16 cellular contexts compared by ENCODE assay signal in the genomic region with DNA sequence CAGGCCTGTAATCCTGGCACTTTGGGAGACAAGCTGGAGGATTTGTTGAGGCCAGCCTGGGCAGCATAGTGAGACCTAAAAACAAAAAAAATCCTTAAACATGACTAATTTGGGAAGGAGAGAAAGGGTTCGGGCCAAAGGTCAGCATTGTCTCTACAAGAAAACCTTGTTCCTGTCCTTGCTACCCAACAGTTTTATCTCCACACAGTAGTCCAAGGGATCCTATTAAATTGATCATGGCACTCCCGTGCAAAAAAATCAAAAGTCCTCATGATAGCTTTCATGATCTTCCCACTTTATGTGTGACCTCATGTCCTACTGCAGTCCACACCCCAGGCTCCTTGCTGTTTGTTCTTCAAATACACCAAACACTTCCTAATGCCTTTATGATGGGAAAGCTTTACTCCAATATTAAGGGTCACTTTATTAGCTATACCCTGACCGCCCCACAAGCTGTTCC. TPM values are rescaled to one million over a fixed set of nuclear protein-coding genes. Genes with fewer than 3 reads are reported as not detected.
A peak's percentile ranks its signal among the peaks of the same experiment; 100 is the strongest.
DNase-seq lines count a peak whose midpoint lies in the region; ATAC-seq, FAIRE-seq and TF ChIP-seq lines count a peak whose summit lies in the region.
"Had no signal": no experiment of that assay in that cellular context is flagged by ENCODE, and none has a peak within 500 bp of the region (broad histone marks: within the 10 kb centered on the region; RNA-seq: fewer than 3 reads in every experiment).

No MANE protein-coding gene starts in this region.

- no peaks in the 10 kb centered on the region for H3K27me3 Mint-ChIP-seq in CD4-positive, alpha-beta T cell
- H3K27me3 Mint-ChIP-seq: activated naive CD8-positive, alpha-beta T cell treated with anti-CD3 and anti-CD28 coated beads, Interleukin-2, amount 10 ng/mL, durations not matched to agents 7 days and 5 days; CD4-positive, alpha-beta memory T cell had no signal

- intact Hi-C loops in CD4-positive, alpha-beta T cell (cut with DNase I, micrococcal nuclease), result no loop called here
- intact Hi-C loops in upper lobe of right lung (cut with DNase I), result no loop called here

- peaks cover 49% of the 10 kb centered on the region for H3K4me1 Mint-ChIP-seq in CD4-positive, alpha-beta T cell (ENCODE audit: low read depth)

- H3K4me1 ChIP-seq in upper lobe of right lung, result peaks cover 16% of the 10 kb centered on the region

- no peaks in the 10 kb centered on the region for H3K27me3 ChIP-seq in CD4-positive, alpha-beta T cell (ENCODE audit: control insufficient read depth, insufficient read depth, low read length)
- H3K27me3 ChIP-seq in upper lobe of right lung, result no peaks in the 10 kb centered on the region

- no peak overlapping the region for H3K27ac ChIP-seq in CD4-positive, alpha-beta T cell (ENCODE audit: low read depth, low read length)
- H3K27ac ChIP-seq in SK-N-MC (peak overlapping the region; percentile 50; the same call in 1 of the 2 replicates), upper lobe of right lung (no peak overlapping the region)
- H3K27ac ChIP-seq: parathyroid adenoma, thoracic aorta had no signal

- H3K9me3 ChIP-seq in CD4-positive, alpha-beta T cell (ENCODE audit: control insufficient read depth, low read length), result no peaks in the 10 kb centered on the region
- H3K9me3 ChIP-seq in SK-N-MC (ENCODE audit: low read depth, low read length) (no peaks in the 10 kb centered on the region), upper lobe of right lung (no peaks in the 10 kb centered on the region)
- H3K9me3 ChIP-seq: thoracic aorta had no signal

- H3K36me3 ChIP-seq in SK-N-MC (ENCODE audit: insufficient read depth, low read length) (peaks cover 27% of the 10 kb centered on the region), upper lobe of right lung (peaks cover 43% of the 10 kb centered on the region)
- H3K36me3 ChIP-seq: thoracic aorta had no signal

- peaks cover 55% of the 10 kb centered on the region for H3K36me3 Mint-ChIP-seq in CD4-positive, alpha-beta T cell (ENCODE audit: low read depth)

- TF ChIP-seq POLR2A in GM12892 (IDR thresholded peaks at IDR 0.05; ENCODE audit: low read depth, low read length), result peak; percentile 71

- ATAC-seq in CD4-positive, alpha-beta T cell (ENCODE audit: poor library complexity), result no peak
- no peak for ATAC-seq in left lobe of liver
- ATAC-seq in upper lobe of right lung, result no peak

- TF ChIP-seq CTCF in CD4-positive, alpha-beta T cell (IDR thresholded peaks at IDR 0.05), result no peak
- TF ChIP-seq CTCF in upper lobe of right lung (IDR thresholded peaks at IDR 0.05), result no peak

- CTCF ChIA-PET in CD4-positive, alpha-beta T cell (lab: Charles Lee), result no interaction called here

- peak overlapping the region; percentile 9 for H3K4me3 Mint-ChIP-seq in CD4-positive, alpha-beta T cell

- DNase-seq in CD4-positive, alpha-beta T cell, result no peak
- DNase-seq in GM12892 (ENCODE audit: insufficient read length) (no peak), SK-N-MC (ENCODE audit: low read depth, low spot score) (no peak), glomerular visceral epithelial cell (ENCODE audit: extremely low spot score) (peak; percentile 13), left lobe of liver (ENCODE audit: low spot score) (no peak), SK-N-DZ (ENCODE audit: low spot score) (no peak), upper lobe of right lung (no peak)
- DNase-seq in stimulated activated CD4-positive, alpha-beta T cell treated with anti-CD3 and anti-CD28 coated beads, Interleukin-4, amount 100 ng/mL, for 1 hour, result no peak
- DNase-seq: activated CD8-positive, alpha-beta memory T cell treated with anti-CD3 and anti-CD28 coated beads for 24 hours; activated naive CD8-positive, alpha-beta T cell treated with anti-CD3 and anti-CD28 coated beads, Interleukin-2, amount 10 ng/mL, durations not matched to agents 7 days and 5 days; CD4-positive, alpha-beta memory T cell; NCI-H1105; NCI-H446 treated with DMSO at 0.1 percent for 48 hours had no signal

- H3K9me3 Mint-ChIP-seq in CD4-positive, alpha-beta T cell, result no peaks in the 10 kb centered on the region
- H3K9me3 Mint-ChIP-seq: activated naive CD8-positive, alpha-beta T cell treated with anti-CD3 and anti-CD28 coated beads, Interleukin-2, amount 10 ng/mL, durations not matched to agents 7 days and 5 days; CD4-positive, alpha-beta memory T cell had no signal

- H3K9ac ChIP-seq in SK-N-MC (ENCODE audit: insufficient read length), result no peak overlapping the region
- H3K9ac ChIP-seq: parathyroid adenoma had no signal

- no peak for FAIRE-seq in GM12892 (lab: Jason Lieb, UNC)
- FAIRE-seq: HTR-8/SVneo had no signal

- POLR2A ChIA-PET in CD4-positive, alpha-beta T cell (lab: Charles Lee), result interaction anchor here (0.7 to 1.1 kb wide), 2 partner anchors 25 to 176 kb away, joined by 3 read pairs; no protein-coding TSS in a partner anchor

- H3K4me3 ChIP-seq in SK-N-MC (no peak overlapping the region), upper lobe of right lung (no peak overlapping the region)
- H3K4me3 ChIP-seq: thoracic aorta had no signal

- H3K27ac Mint-ChIP-seq in CD4-positive, alpha-beta T cell, result peak overlapping the region; percentile 98

RNA-seq across cellular contexts. Expression of gene RPL15, which starts 4.2 kb away (rescaled TPM):
- total RNA-seq in CD4-positive, alpha-beta T cell, result 1,000 to 10,000 TPM; 2,331 to 2,343 TPM
- 4,883 TPM for polyA plus RNA-seq in GM12892 (2012; ENCODE audit: missing spikeins)
- total RNA-seq in left lobe of liver (532 TPM), upper lobe of right lung (1,404 TPM)
- polyA plus RNA-seq in SK-N-DZ (2014; cell fraction: cytosol; rRNA removed), result 2,583 and 3,247 TPM in 2 replicates
- polyA plus RNA-seq in SK-N-DZ (2014; cell fraction: nucleus; rRNA removed), result 1,794 and 3,154 TPM in 2 replicates

RNA-seq across cellular contexts. Expression of gene NKIRAS1, which starts 4.3 kb away (rescaled TPM):
- total RNA-seq in CD4-positive, alpha-beta T cell, result 1 to 10 TPM; 3.2 to 3.8 TPM
- 8.4 TPM for polyA plus RNA-seq in GM12892 (2012; ENCODE audit: missing spikeins)
- 7.2 TPM for total RNA-seq in left lobe of liver
- polyA plus RNA-seq in SK-N-DZ (2014; cell fraction: cytosol; rRNA removed), result 14.5 and 21.2 TPM in 2 replicates
- 10.1 and 11.3 TPM in 2 replicates for polyA plus RNA-seq in SK-N-DZ (2014; cell fraction: nucleus; rRNA removed)
- total RNA-seq in upper lobe of right lung, result 8.4 TPM

RNA-seq across cellular contexts. Expression of gene NR1D2, which starts 24.0 kb away (rescaled TPM):
- total RNA-seq in CD4-positive, alpha-beta T cell, result 100 to 1,000 TPM; 111 to 113 TPM
- 2.7 TPM for polyA plus RNA-seq in GM12892 (2012; ENCODE audit: missing spikeins)
- total RNA-seq in left lobe of liver, result 20.1 TPM
- polyA plus RNA-seq in SK-N-DZ (2014; cell fraction: cytosol; rRNA removed), result 19.2 and 22.6 TPM in 2 replicates
- polyA plus RNA-seq in SK-N-DZ (2014; cell fraction: nucleus; rRNA removed), result 11.1 and 19.1 TPM in 2 replicates
- total RNA-seq in upper lobe of right lung, result 62.1 TPM
